In genomic region chr13:42970824-42971669, GRCh38 we compare ENCODE assay signal across 8 cellular contexts.
DNase-seq lines count a peak whose midpoint lies in the region; ATAC-seq and TF ChIP-seq lines count a peak whose summit lies in the region.

No MANE protein-coding gene starts in this region.

- peak; percentile 78 for TF ChIP-seq CTCF in cardiac fibroblast (IDR thresholded peaks at IDR 0.05; ENCODE audit: low read depth, low read length)

- peak; percentile 69 for ATAC-seq in GM19035 (IDR thresholded peaks at IDR 0.05; ENCODE audit: unreplicated experiment)
- no peak for ATAC-seq in HG02870 (IDR thresholded peaks at IDR 0.05; ENCODE audit: unreplicated experiment)

- DNase-seq in CMK (ENCODE audit: low read depth) (peak; percentile 8), HuH-7.5 (ENCODE audit: low spot score) (peak; percentile 30), T-helper 1 cell (peak in 3 of 5 donors; percentile 20 to 59 (median 29)), cardiac fibroblast (ENCODE audit: low read depth in 2 of 2) (peak; percentile 36 to 74), left kidney (ENCODE audit: low read depth, low spot score) (peak; percentile 69)
- DNase-seq in stimulated activated naive CD4-positive, alpha-beta T cell treated with Interleukin-2 at 50 U/mL for 16 hours (lab: John Stamatoyannopoulos, UW) = peak; percentile 8

- H3K4me3 ChIP-seq in cardiac fibroblast (replicated peaks in 1 of 2; ENCODE audit: low read depth in 2 of 2, low read length in 2 of 2) = no peak overlapping the region

Comparison
In these comparisons a context has a peak if more than half of its experiments do, and no peak if none do; other contexts are left out.
1. DNase-seq: peak in every context shown above with its lines; median percentile 69 in left kidney; 55 in cardiac fibroblast; 30 in HuH-7.5; 29 in T-helper 1 cell; 8 in CMK; 8 in stimulated activated naive CD4-positive, alpha-beta T cell treated with Interleukin-2 at 50 U/mL for 16 hours.